30 cellular contexts compared by ENCODE assay signal in genomic region chr20:42134265-42135098, GRCh38.
"Had no signal": no experiment of that assay in that cellular context is flagged by ENCODE, and none has a peak within 500 bp of the region (broad histone marks: within the 10 kb centered on the region; RNA-seq: fewer than 3 reads in every experiment).

No MANE protein-coding gene starts in this region.

- H3K27ac ChIP-seq: ascending aorta, breast epithelium, esophagus squamous epithelium, gastroesophageal sphincter, WERI-Rb-1 had no signal

- DNase-seq: activated B cell treated with CpG ODN at 0.5 μM for 24 hours; activated CD4-positive, alpha-beta memory T cell treated with anti-CD3 and anti-CD28 coated beads, Interleukin-2, amount 10 ng/mL, durations not matched to agents 7 days and 5 days; activated CD4-positive, alpha-beta T cell treated with anti-CD3 and anti-CD28 coated beads for 48 hours; activated CD4-positive, alpha-beta T cell treated with anti-CD3 and anti-CD28 coated beads, Interleukin-2, amount 50 U/mL, for 4 hours; activated CD8-positive, alpha-beta memory T cell treated with anti-CD3 and anti-CD28 coated beads, Interleukin-2, amount 50 U/mL, for 48 hours; activated gamma-delta T cell; activated naive CD4-positive, alpha-beta T cell; activated naive CD4-positive, alpha-beta T cell treated with anti-CD3 and anti-CD28 coated beads, Interleukin-2, amount 10 ng/mL, durations not matched to agents 7 days and 5 days; activated naive CD8-positive, alpha-beta T cell treated with anti-CD3 and anti-CD28 coated beads, Interleukin-2, amount 10 ng/mL, durations not matched to agents 7 days and 5 days; activated T-cell treated with anti-CD3 and anti-CD28 coated beads for 4 hours; activated T-cell treated with anti-CD3 and anti-CD28 coated beads, Interleukin-2, amount 50 U/mL, for 24 hours; activated T-cell treated with anti-CD3 and anti-CD28 coated beads, Interleukin-2, amount 50 U/mL, for 72 hours; caudate nucleus; cortex of kidney; dermis blood vessel endothelial cell; effector CD4-positive, alpha-beta T cell; effector memory CD8-positive, alpha-beta T cell; erythroblast; esophagus squamous epithelium; foreskin melanocyte; T-helper 1 cell; T-helper 17 cell; T1000; WERI-Rb-1 had no signal

- FAIRE-seq: colon had no signal

- ATAC-seq: activated CD4-positive, CD25-positive, alpha-beta regulatory T cell treated with anti-CD3 and anti-CD28 coated beads, Interleukin-2, amount 50 U/mL, for 24 hours; activated naive CD4-positive, alpha-beta T cell treated with anti-CD3 and anti-CD28 coated beads, Interleukin-2, amount 50 U/mL, for 72 hours; activated T-cell treated with anti-CD3 and anti-CD28 coated beads, Interleukin-2, amount 50 U/mL, for 72 hours; effector memory CD8-positive, alpha-beta T cell; gastroesophageal sphincter; T-helper 17 cell had no signal

- H3K9me3 ChIP-seq: ascending aorta, breast epithelium, esophagus squamous epithelium, gastroesophageal sphincter had no signal

- H3K36me3 ChIP-seq: ascending aorta, breast epithelium, esophagus squamous epithelium, gastroesophageal sphincter, WERI-Rb-1 had no signal

- H3K27me3 ChIP-seq: ascending aorta, breast epithelium, esophagus squamous epithelium had no signal

- H3K4me1 ChIP-seq: ascending aorta, breast epithelium, gastroesophageal sphincter had no signal

- H3K4me3 ChIP-seq: ascending aorta, breast epithelium, esophagus squamous epithelium, gastroesophageal sphincter had no signal
